16 cellular contexts compared by ENCODE assay signal in genomic region chr13:71605744-71606143, GRCh38.
"Had no signal": no experiment of that assay in that cellular context is flagged by ENCODE, and none has a peak within 500 bp of the region (broad histone marks: within the 10 kb centered on the region; RNA-seq: fewer than 3 reads in every experiment).

No MANE protein-coding gene starts in this region.

- H3K4me3 ChIP-seq: coronary artery, right lobe of liver, smooth muscle cell, tibial nerve had no signal

- H3K36me3 ChIP-seq: brain microvascular endothelial cell, right lobe of liver, tibial nerve had no signal

- H3K27me3 ChIP-seq: brain microvascular endothelial cell, foreskin keratinocyte, right lobe of liver, tibial nerve had no signal

- DNase-seq: activated naive CD4-positive, alpha-beta T cell; activated naive CD8-positive, alpha-beta T cell treated with anti-CD3 and anti-CD28 coated beads, Interleukin-2, amount 10 ng/mL, durations not matched to agents 7 days and 5 days; activated T-cell treated with anti-CD3 and anti-CD28 coated beads for 4 hours; anterior cingulate cortex; brain microvascular endothelial cell; effector CD4-positive, alpha-beta T cell; foreskin keratinocyte; glutamatergic neuron; right lobe of liver; stimulated activated CD4-positive, alpha-beta T cell treated with anti-CD3 and anti-CD28 coated beads, Interleukin-4, amount 100 ng/mL, for 4 hours; stimulated activated CD8-positive, alpha-beta memory T cell treated with anti-CD3 and anti-CD28 coated beads, Interleukin-4, amount 100 ng/mL, for 48 hours; stimulated activated naive CD4-positive, alpha-beta T cell treated with Interleukin-2 at 50 U/mL for 16 hours; substantia nigra had no signal

- H3K4me1 ChIP-seq: foreskin keratinocyte, right lobe of liver, tibial nerve had no signal

- H3K9me3 ChIP-seq: right lobe of liver, tibial nerve had no signal

- ATAC-seq: foreskin keratinocyte, right lobe of liver had no signal
